ENCODE assay signal across 23 cellular contexts in the genomic region with DNA sequence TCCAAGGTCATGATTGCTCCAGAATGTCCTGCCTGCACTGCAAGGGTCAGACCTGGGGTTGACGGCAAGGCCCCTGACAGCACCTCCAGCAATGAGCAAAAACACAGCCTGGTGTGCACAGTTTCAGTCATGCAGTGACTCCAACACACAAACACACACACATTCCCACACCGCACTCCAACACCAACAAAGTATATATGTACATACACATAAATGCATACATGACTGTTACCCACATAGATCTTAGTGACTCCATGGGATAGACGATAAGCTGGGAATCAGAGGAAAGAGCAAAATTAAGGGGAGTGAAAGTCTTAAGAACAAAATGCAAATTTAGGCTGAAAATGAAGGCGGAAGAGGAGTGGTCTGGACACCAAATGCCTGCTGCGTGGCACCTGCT.
"Had no signal": no experiment of that assay in that cellular context is flagged by ENCODE, and none has a peak within 500 bp of the region (broad histone marks: within the 10 kb centered on the region; RNA-seq: fewer than 3 reads in every experiment).

No MANE protein-coding gene starts in this region.

- H3K4me1 ChIP-seq: neural progenitor cell, pancreas, parathyroid adenoma, prostate gland, psoas muscle, right atrium auricular region, right lobe of liver, sigmoid colon, spleen had no signal

- H3K36me3 ChIP-seq: neural progenitor cell, neutrophil, pancreas, prostate gland, right atrium auricular region, right lobe of liver, sigmoid colon, spleen had no signal

- H3K79me2 ChIP-seq: parathyroid adenoma had no signal

- ATAC-seq: naive thymus-derived CD4-positive, alpha-beta T cell; naive thymus-derived CD8-positive, alpha-beta T cell; natural killer cell; natural killer cell treated with Interleukin-12 subunit alpha and Interleukin-12 subunit beta and Interleukin-15 and Interleukin-18, amount 100 ng/mL, for 72 hours; pancreas; psoas muscle; right cardiac atrium; sciatic nerve had no signal

- DNase-seq: naive B cell; naive thymus-derived CD4-positive, alpha-beta T cell; naive thymus-derived CD8-positive, alpha-beta T cell; natural killer cell; occipital lobe; pancreas; posterior cingulate gyrus; psoas muscle; right cardiac atrium; right lobe of liver; sigmoid colon; small intestine; spleen; stimulated activated CD4-positive, alpha-beta T cell treated with anti-CD3 and anti-CD28 coated beads, Interleukin-12 subunit alpha, Interleukin-12 subunit beta, amount 100 ng/mL, for 4 hours had no signal

- H3K4me2 ChIP-seq: neural progenitor cell, smooth muscle cell had no signal

- H2AFZ ChIP-seq: neural progenitor cell, parathyroid adenoma had no signal

- H3K9me3 ChIP-seq: neutrophil, pancreas, prostate gland, psoas muscle, right atrium auricular region, right lobe of liver, sigmoid colon, spleen had no signal

- H3K4me3 ChIP-seq: neural progenitor cell, pancreas, prostate gland, psoas muscle, right atrium auricular region, right lobe of liver, sigmoid colon, skin epidermis, smooth muscle cell, spleen had no signal

- H3K27ac ChIP-seq: neural progenitor cell, neutrophil, pancreas, parathyroid adenoma, prostate gland, psoas muscle, right atrium auricular region, right lobe of liver, sigmoid colon, skin epidermis, spleen had no signal

- H3K27me3 ChIP-seq: neural progenitor cell, neutrophil, pancreas, right atrium auricular region, right lobe of liver, sigmoid colon, spleen had no signal
